Comparison of ENCODE assay signal across 1 cellular context in genomic region chr1:203152158-203153034, GRCh38.
TF ChIP-seq lines count a peak whose summit lies in the region.

No MANE protein-coding gene starts in this region.

TF ChIP-seq in HEK293, 187 proteins besides CTCF, POLR2A, EP300 and RAD21 (continued from another document):
- no peak for TF ChIP-seq TRIM28 (IDR thresholded peaks at IDR 0.05; ENCODE audit: borderline replicate concordance, low read length)
- TF ChIP-seq FEZF1 (tag by site-specific recombination; IDR thresholded peaks at IDR 0.05) = peak; percentile 34; the same call in 1 of the 2 replicates
- TF ChIP-seq HIC1 (tag by site-specific recombination; IDR thresholded peaks at IDR 0.05) = no peak
- TF ChIP-seq ZNF843 (tag by site-specific recombination; IDR thresholded peaks at IDR 0.05) = no peak
- TF ChIP-seq ZNF214 (tag by site-specific recombination; IDR thresholded peaks at IDR 0.05; ENCODE audit: borderline replicate concordance) = no peak
- TF ChIP-seq GLIS2 (tag by site-specific recombination; IDR thresholded peaks at IDR 0.05) = 0 out of 2 replicates have a peak, but pooled peaks have one; percentile 32
- no peak for TF ChIP-seq ZNF274 (IDR thresholded peaks at IDR 0.05; ENCODE audit: low read length)
- no peak for TF ChIP-seq ZNF274 (tag by site-specific recombination; IDR thresholded peaks at IDR 0.05; ENCODE audit: borderline replicate concordance)
- TF ChIP-seq ZNF391 (tag by site-specific recombination; IDR thresholded peaks at IDR 0.05; ENCODE audit: borderline replicate concordance, low read depth) = no peak
